9 cellular contexts compared by ENCODE assay signal in genomic region chr22:50599816-50600454, GRCh38. TPM values are rescaled to one million over a fixed set of nuclear protein-coding genes. Genes with fewer than 3 reads are reported as not detected.
DNase-seq lines count a peak whose midpoint lies in the region; ATAC-seq and TF ChIP-seq lines count a peak whose summit lies in the region.
"Had no signal": no experiment of that assay in that cellular context is flagged by ENCODE, and none has a peak within 500 bp of the region (broad histone marks: within the 10 kb centered on the region; RNA-seq: fewer than 3 reads in every experiment).

No MANE protein-coding gene starts in this region.

- TF ChIP-seq CTCF in Peyer's patch (IDR thresholded peaks at IDR 0.05) = no peak

- peaks cover 0 to 33% of the 10 kb centered on the region in 2 donors for H3K27me3 ChIP-seq in Peyer's patch

- peak overlapping the region; percentile 5 to 59 (median 54) for H3K4me3 ChIP-seq in Peyer's patch

- H3K27ac ChIP-seq in Peyer's patch = no peak overlapping the region
- H3K27ac ChIP-seq: HL-60 had no signal

- ATAC-seq in Right ventricle myocardium superior (ENCODE audit: poor library complexity) = peak; percentile 93
- peak; percentile 79 for ATAC-seq in sciatic nerve

- no peaks in the 10 kb centered on the region for H3K9me3 ChIP-seq in Peyer's patch

- peaks cover 0 to 12% (median 6%) of the 10 kb centered on the region in 4 donors for H3K4me1 ChIP-seq in Peyer's patch

- no peak for TF ChIP-seq POLR2A in Peyer's patch (IDR thresholded peaks at IDR 0.05)

- H3K36me3 ChIP-seq in Peyer's patch = no peaks in the 10 kb centered on the region

- intact Hi-C loops in Right ventricle myocardium superior (cut with DNase I) = no loop called here
- intact Hi-C loops in sciatic nerve (cut with DNase I) = no loop called here

- DNase-seq in ELR (ENCODE audit: low read depth) = peak; percentile 43
- peak in 2 of 3 donors; percentile 67 to 73 for DNase-seq in Peyer's patch
- DNase-seq in activated gamma-delta T cell treated with anti-CD3 and anti-CD28 coated beads, Interleukin-2, amount 50 U/mL, for 16 hours (ENCODE audit: low read depth) = peak; percentile 42
- peak; percentile 66 for DNase-seq in Right ventricle myocardium superior
- DNase-seq in sciatic nerve (ENCODE audit: low spot score) = peak; percentile 78
- DNase-seq in NCI-H1105 (lab: John Stamatoyannopoulos, UW) = no peak
- no peak for DNase-seq in mesenteric fat pad (ENCODE audit: low spot score)
- no peak for DNase-seq in NCI-H2081 treated with DMSO at 0.1 percent for 48 hours (lab: John Stamatoyannopoulos, UW)

RNA-seq across cellular contexts. Expression of gene MAPK8IP2, which starts 0.7 kb away (rescaled TPM):
- total RNA-seq in Peyer's patch = 1 to 10 TPM in 1 of 4 donors, under 1 TPM in 2, not detected in 1; 0.66 to 1.2 (median 0.83) TPM
- 0.62 TPM for total RNA-seq in Right ventricle myocardium superior
- total RNA-seq in sciatic nerve = 2.4 TPM
- total RNA-seq in mesenteric fat pad = 0.58 TPM

RNA-seq across cellular contexts. Expression of gene CHKB, which starts 17.3 kb away (rescaled TPM):
- total RNA-seq in Peyer's patch = 100 to 1,000 TPM; 111 to 278 (median 156) TPM
- 36.0 TPM for total RNA-seq in Right ventricle myocardium superior
- 73.9 TPM for total RNA-seq in sciatic nerve
- 47.6 TPM for total RNA-seq in mesenteric fat pad

RNA-seq across cellular contexts. Expression of gene CPT1B, which starts 21.7 kb away (rescaled TPM):
- total RNA-seq in Peyer's patch = 100 to 1,000 TPM in 1 of 4 donors, 10 to 100 TPM in 3; 51.2 to 133 (median 56.5) TPM
- 402 TPM for total RNA-seq in Right ventricle myocardium superior
- total RNA-seq in sciatic nerve = 18.2 TPM
- total RNA-seq in mesenteric fat pad = 10.4 TPM

RNA-seq across cellular contexts. Expression of gene ARSA, which starts 28.0 kb away (rescaled TPM):
- total RNA-seq in Peyer's patch (100 to 1,000 TPM in 3 of 4 donors, 10 to 100 TPM in 1; 84.2 to 130 (median 124) TPM), Right ventricle myocardium superior (19.1 TPM), sciatic nerve (38.1 TPM), mesenteric fat pad (50.4 TPM)

RNA-seq across cellular contexts. Expression of gene SYCE3, which starts 37.2 kb away (rescaled TPM):
- not detected for total RNA-seq in Peyer's patch
- not detected for total RNA-seq in Right ventricle myocardium superior
- total RNA-seq in sciatic nerve = not detected
- total RNA-seq in mesenteric fat pad = not detected

Comparison
In these comparisons a context has a peak if more than half of its experiments do, and no peak if none do; other contexts are left out.
1. DNase-seq: peak in ELR (single experiment), Peyer's patch (2 of 3), activated gamma-delta T cell treated with anti-CD3 and anti-CD28 coated beads, Interleukin-2, amount 50 U/mL, for 16 hours (single experiment), Right ventricle myocardium superior (single experiment) and sciatic nerve (single experiment); none in NCI-H1105 (single experiment), mesenteric fat pad (single experiment) and NCI-H2081 treated with DMSO at 0.1 percent for 48 hours (single experiment).